Comparison of ENCODE assay signal across 11 cellular contexts in genomic region chr4:148998719-148999118, GRCh38.
DNase-seq lines count a peak whose midpoint lies in the region; ATAC-seq and TF ChIP-seq lines count a peak whose summit lies in the region.
"Had no signal": no experiment of that assay in that cellular context is flagged by ENCODE, and none has a peak within 500 bp of the region (broad histone marks: within the 10 kb centered on the region; RNA-seq: fewer than 3 reads in every experiment).

No MANE protein-coding gene starts in this region.

- TF ChIP-seq POLR2A in adrenal gland (IDR thresholded peaks at IDR 0.05), result no peak

- intact Hi-C loops in adrenal gland (cut with DNase I), result no loop called here

- H3K4me1 Mint-ChIP-seq in effector memory CD8-positive, alpha-beta T cell (ENCODE audit: low read depth in 2 of 2), result no peaks in the 10 kb centered on the region

- no peak overlapping the region for H3K4me3 Mint-ChIP-seq in effector memory CD8-positive, alpha-beta T cell

- H3K9me3 Mint-ChIP-seq in effector memory CD8-positive, alpha-beta T cell, result peaks cover 0 to 1% of the 10 kb centered on the region in 2 donors

- H3K4me1 ChIP-seq in HEK293 (ENCODE audit: control insufficient read depth, insufficient read depth, low read length), result no peaks in the 10 kb centered on the region
- no peaks in the 10 kb centered on the region for H3K4me1 ChIP-seq in adrenal gland (replicated peaks in 1 of 2)
- H3K4me1 ChIP-seq: uterus had no signal

- POLR2A ChIA-PET in HEK293 (lab: Yijun Ruan, JAX), result no interaction called here

- CTCF ChIA-PET in HEK293 (lab: Yijun Ruan, JAX), result no interaction called here

- H3K36me3 ChIP-seq in HEK293 (ENCODE audit: control insufficient read depth in 2 of 2, insufficient read depth in 1 of 2, low read length in 2 of 2) (no peaks in the 10 kb centered on the region), adrenal gland (replicated peaks in 1 of 2) (no peaks in the 10 kb centered on the region)
- H3K36me3 ChIP-seq: uterus had no signal

- H3K27ac ChIP-seq in HEK293 (ENCODE audit: extremely low read depth, low read depth, low read length) (no peak overlapping the region), adrenal gland (no peak overlapping the region)
- H3K27ac ChIP-seq: SK-N-MC, uterus had no signal

- no peak overlapping the region for H3K27ac Mint-ChIP-seq in effector memory CD8-positive, alpha-beta T cell

- no peaks in the 10 kb centered on the region for H3K27me3 Mint-ChIP-seq in effector memory CD8-positive, alpha-beta T cell

- DNase-seq in GM03348 (ENCODE audit: low spot score), result peak; percentile 10
- peak; percentile 26 for DNase-seq in kidney tubule cell (ENCODE audit: low spot score)
- DNase-seq in effector memory CD8-positive, alpha-beta T cell, result no peak
- DNase-seq in ecto neural progenitor cell (ENCODE audit: low spot score), result no peak
- DNase-seq in NCI-H187 treated with DMSO at 0.1 percent for 48 hours (lab: John Stamatoyannopoulos, UW), result no peak
- no peak for DNase-seq in adrenal gland
- DNase-seq: stimulated activated CD4-positive, alpha-beta T cell treated with anti-CD3 and anti-CD28 coated beads, Interleukin-15, amount 100 ng/mL, for 24 hours; uterus had no signal

- H3K9me3 ChIP-seq in HEK293 (ENCODE audit: control insufficient read depth, insufficient read depth, low read depth, low read length), result no peaks in the 10 kb centered on the region
- no peaks in the 10 kb centered on the region for H3K9me3 ChIP-seq in adrenal gland (replicated peaks in 1 of 3)
- H3K9me3 ChIP-seq: uterus had no signal

- H3K27me3 ChIP-seq in adrenal gland, result no peaks in the 10 kb centered on the region
- H3K27me3 ChIP-seq: uterus had no signal

- ATAC-seq in SK-N-SH treated with all-trans-retinoic acid at 6 μM for 48 hours, result peak; percentile 78
- ATAC-seq in effector memory CD8-positive, alpha-beta T cell (replicated peaks), result no peak

- H3K36me3 Mint-ChIP-seq in effector memory CD8-positive, alpha-beta T cell (ENCODE audit: insufficient read depth), result no peaks in the 10 kb centered on the region

- no peak for TF ChIP-seq CTCF in HEK293 (tag by site-specific recombination; IDR thresholded peaks at IDR 0.05)
- TF ChIP-seq CTCF in adrenal gland (IDR thresholded peaks at IDR 0.05), result no peak

- H3K4me3 ChIP-seq in HEK293 (ENCODE audit: low read depth, low read length) (no peak overlapping the region), adrenal gland (no peak overlapping the region)
- H3K4me3 ChIP-seq: SK-N-MC, uterus had no signal

- 56 to 68% (median 57%) methylated on average over 2 of the region's 2 CpGs for WGBS in adrenal gland, 4 donors

TF ChIP-seq in HEK293, 187 proteins besides CTCF, POLR2A, EP300 and RAD21:
- TF ChIP-seq ZBTB8A (tag by site-specific recombination; IDR thresholded peaks at IDR 0.05) (no peak), ZNF585B (tag by site-specific recombination; IDR thresholded peaks at IDR 0.05) (no peak), ZNF654 (tag by site-specific recombination; IDR thresholded peaks at IDR 0.05; ENCODE audit: low read depth) (peak; percentile 30; the same call in 1 of the 2 replicates), YY1 (tag by site-specific recombination; IDR thresholded peaks at IDR 0.05) (no peak), BCL11B (tag by site-specific recombination; IDR thresholded peaks at IDR 0.05; ENCODE audit: low read depth) (no peak)

TF ChIP-seq in SK-N-SH treated with all-trans-retinoic acid at 6 μM for 48 hours, 23 proteins besides CTCF, POLR2A, EP300 and RAD21:
- no peak for TF ChIP-seq CSRNP3 (CRISPR knock-in tag; IDR thresholded peaks at IDR 0.05)
- no peak for TF ChIP-seq CREB5 (CRISPR knock-in tag; IDR thresholded peaks at IDR 0.05; ENCODE audit: low read depth)
- no peak for TF ChIP-seq POU6F1 (CRISPR knock-in tag; IDR thresholded peaks at IDR 0.05; ENCODE audit: borderline replicate concordance, low read depth)
- TF ChIP-seq RARB (CRISPR knock-in tag; IDR thresholded peaks at IDR 0.05), result no peak
- TF ChIP-seq ZNF70 (CRISPR knock-in tag; IDR thresholded peaks at IDR 0.05), result no peak
- no peak for TF ChIP-seq TCF4 (CRISPR knock-in tag; IDR thresholded peaks at IDR 0.05; ENCODE audit: borderline replicate concordance)
- no peak for TF ChIP-seq PPARA (CRISPR knock-in tag; IDR thresholded peaks at IDR 0.05; ENCODE audit: borderline replicate concordance)
- no peak for TF ChIP-seq BACH2 (CRISPR knock-in tag; IDR thresholded peaks at IDR 0.05; ENCODE audit: borderline replicate concordance)

Comparison
In these comparisons a context has a peak if more than half of its experiments do, and no peak if none do; other contexts are left out.
1. DNase-seq: peak in GM03348 (single experiment) and kidney tubule cell (single experiment); none in effector memory CD8-positive, alpha-beta T cell (0 of 3), ecto neural progenitor cell (single experiment), NCI-H187 treated with DMSO at 0.1 percent for 48 hours (single experiment) and adrenal gland (0 of 7).